Comparison of ENCODE assay signal across 9 cellular contexts in the genomic region with DNA sequence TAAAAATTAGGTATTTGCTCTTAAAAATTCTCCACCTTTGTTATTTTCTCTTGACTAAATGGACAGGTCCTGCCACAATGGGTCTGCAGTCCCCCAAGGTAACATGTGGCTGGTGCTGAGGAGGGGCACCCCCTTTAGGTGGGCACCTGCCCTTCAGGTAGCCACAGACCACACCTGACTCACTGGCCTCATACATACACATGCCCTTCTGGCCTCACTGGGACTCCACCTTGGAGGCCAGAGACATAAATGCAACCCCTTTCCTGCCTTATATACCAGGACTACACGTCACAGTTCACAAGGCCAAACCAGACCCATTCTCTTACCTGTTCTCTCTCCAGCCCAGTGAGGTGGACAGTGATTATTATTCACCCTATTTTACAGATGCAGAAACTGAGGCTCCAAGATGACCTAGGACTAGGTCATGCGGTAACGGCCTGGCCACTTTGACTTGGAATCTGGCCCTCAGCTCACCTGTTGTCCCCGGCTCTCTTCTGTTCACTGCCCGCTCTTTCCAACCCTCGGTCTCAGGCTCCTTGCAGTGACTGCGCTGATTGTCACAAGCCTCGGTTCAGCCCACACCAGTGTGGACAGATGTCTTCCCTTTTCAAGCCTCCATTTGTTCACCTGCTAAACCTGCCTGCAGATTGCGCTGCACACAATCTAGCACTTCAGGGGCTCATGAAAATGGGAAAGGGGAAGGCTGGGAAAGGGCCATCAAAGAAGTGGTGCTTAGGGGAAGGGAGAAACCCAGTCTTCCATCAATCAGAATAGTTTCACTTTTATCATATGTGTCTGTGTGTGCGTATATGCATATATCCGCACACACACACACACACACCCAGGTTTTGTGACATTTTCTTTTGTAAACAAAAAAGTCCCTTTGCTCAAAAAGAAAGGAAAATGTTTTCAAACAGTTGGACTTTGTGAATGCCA.
DNase-seq lines count a peak whose midpoint lies in the region; ATAC-seq and TF ChIP-seq lines count a peak whose summit lies in the region.
"Had no signal": no experiment of that assay in that cellular context is flagged by ENCODE, and none has a peak within 500 bp of the region (broad histone marks: within the 10 kb centered on the region; RNA-seq: fewer than 3 reads in every experiment).

No MANE protein-coding gene starts in this region.

- peaks cover 10% of the 10 kb centered on the region for H3K36me3 Mint-ChIP-seq in T-helper 1 cell treated with Interleukin-12 subunit alpha and Interleukin-12 subunit beta and Interleukin-4 antibody, amounts not matched to agents 30 μg/mL and 1 μg/mL, for 36 hours (ENCODE audit: low read depth)
- H3K36me3 Mint-ChIP-seq in activated T-cell treated with anti-CD3 and anti-CD28 coated beads, Interleukin-2, amount 50 U/mL, for 72 hours (ENCODE audit: insufficient read depth in 2 of 2) = peaks cover 2 to 11% of the 10 kb centered on the region in 2 donors
- H3K36me3 Mint-ChIP-seq in type B pancreatic cell = peaks cover 8% of the 10 kb centered on the region

- H3K9ac ChIP-seq in smooth muscle cell (ENCODE audit: low read depth) = peak overlapping the region; percentile 24

- no peaks in the 10 kb centered on the region for H3F3A ChIP-seq in smooth muscle cell (ENCODE audit: low read depth)

- H3K27me3 Mint-ChIP-seq in T-helper 1 cell treated with Interleukin-12 subunit alpha and Interleukin-12 subunit beta and Interleukin-4 antibody, amounts not matched to agents 30 μg/mL and 1 μg/mL, for 36 hours (ENCODE audit: low read depth) = peaks cover 4% of the 10 kb centered on the region
- no peaks in the 10 kb centered on the region for H3K27me3 Mint-ChIP-seq in activated T-cell treated with anti-CD3 and anti-CD28 coated beads, Interleukin-2, amount 50 U/mL, for 72 hours (ENCODE audit: low read depth)
- no peaks in the 10 kb centered on the region for H3K27me3 Mint-ChIP-seq in type B pancreatic cell

- H3K27me3 ChIP-seq in smooth muscle cell (ENCODE audit: low read depth) = no peaks in the 10 kb centered on the region

- H3K27ac ChIP-seq in smooth muscle cell (ENCODE audit: low read depth) = peak overlapping the region; percentile 88
- H3K27ac ChIP-seq: 22Rv1 had no signal

- no peaks in the 10 kb centered on the region for H3K79me2 ChIP-seq in smooth muscle cell (ENCODE audit: low read depth)

- DNase-seq in T-helper 1 cell (no peak), smooth muscle cell (lab: John Stamatoyannopoulos, UW; ENCODE audit: unreplicated experiment) (no peak), SIG-M5 treated with dmso at 0.1 percent for 504 hours (lab: John Stamatoyannopoulos, UW; ENCODE audit: unreplicated experiment) (no peak), type B pancreatic cell (ENCODE audit: extremely low spot score, unreplicated experiment) (no peak), NCI-H2107 treated with DMSO at 0.1 percent for 48 hours (lab: John Stamatoyannopoulos, UW; ENCODE audit: unreplicated experiment) (no peak)
- DNase-seq in activated T-cell treated with anti-CD3 and anti-CD28 coated beads, Interleukin-2, amount 50 U/mL, for 72 hours = peak in 1 of 2 donors; percentile 28

- H3K9me3 ChIP-seq in smooth muscle cell (replicated peaks; ENCODE audit: low read depth) = peaks cover 3% of the 10 kb centered on the region

- peak overlapping the region; percentile 77 for H3K4me3 Mint-ChIP-seq in T-helper 1 cell treated with Interleukin-12 subunit alpha and Interleukin-12 subunit beta and Interleukin-4 antibody, amounts not matched to agents 30 μg/mL and 1 μg/mL, for 36 hours
- H3K4me3 Mint-ChIP-seq in activated T-cell treated with anti-CD3 and anti-CD28 coated beads, Interleukin-2, amount 50 U/mL, for 72 hours = peak overlapping the region; percentile 76 to 92
- no peak overlapping the region for H3K4me3 Mint-ChIP-seq in type B pancreatic cell

- peak overlapping the region; percentile 34 for H3K4me2 ChIP-seq in smooth muscle cell

- TF ChIP-seq CTCF in smooth muscle cell (IDR thresholded peaks at IDR 0.05; ENCODE audit: borderline replicate concordance, insufficient read depth, poor library complexity, severe bottlenecking) = no peak
- no peak for TF ChIP-seq CTCF in type B pancreatic cell (conservative IDR thresholded peaks at IDR 0.05)

- 97% methylated on average over 11 of the region's 11 CpGs for WGBS in smooth muscle cell (ENCODE audit: low lambda C conversion rate)

- H3K9me3 Mint-ChIP-seq in T-helper 1 cell treated with Interleukin-12 subunit alpha and Interleukin-12 subunit beta and Interleukin-4 antibody, amounts not matched to agents 30 μg/mL and 1 μg/mL, for 36 hours = peaks cover 16% of the 10 kb centered on the region
- H3K9me3 Mint-ChIP-seq in activated T-cell treated with anti-CD3 and anti-CD28 coated beads, Interleukin-2, amount 50 U/mL, for 72 hours = peaks cover 4% of the 10 kb centered on the region in 2 donors
- H3K9me3 Mint-ChIP-seq in type B pancreatic cell = peaks cover 4% of the 10 kb centered on the region

- no peak overlapping the region for H3K4me3 ChIP-seq in smooth muscle cell

- peaks cover 36% of the 10 kb centered on the region for H3K4me1 Mint-ChIP-seq in T-helper 1 cell treated with Interleukin-12 subunit alpha and Interleukin-12 subunit beta and Interleukin-4 antibody, amounts not matched to agents 30 μg/mL and 1 μg/mL, for 36 hours (ENCODE audit: low read depth)
- peaks cover 41% of the 10 kb centered on the region for H3K4me1 Mint-ChIP-seq in activated T-cell treated with anti-CD3 and anti-CD28 coated beads, Interleukin-2, amount 50 U/mL, for 72 hours (ENCODE audit: low read depth)
- peaks cover 11% of the 10 kb centered on the region for H3K4me1 Mint-ChIP-seq in type B pancreatic cell (ENCODE audit: unreplicated experiment)

- H3K4me1 ChIP-seq in smooth muscle cell (ENCODE audit: low read depth) = peaks cover 9% of the 10 kb centered on the region

- H3K27ac Mint-ChIP-seq in T-helper 1 cell treated with Interleukin-12 subunit alpha and Interleukin-12 subunit beta and Interleukin-4 antibody, amounts not matched to agents 30 μg/mL and 1 μg/mL, for 36 hours = peak overlapping the region; percentile 99
- H3K27ac Mint-ChIP-seq in activated T-cell treated with anti-CD3 and anti-CD28 coated beads, Interleukin-2, amount 50 U/mL, for 72 hours = peak overlapping the region; percentile 91
- no peak overlapping the region for H3K27ac Mint-ChIP-seq in type B pancreatic cell

- H4K20me1 ChIP-seq in smooth muscle cell (ENCODE audit: low read depth) = no peaks in the 10 kb centered on the region

- peak; percentile 39 for ATAC-seq in HG03095 (IDR thresholded peaks at IDR 0.05; ENCODE audit: unreplicated experiment)
- peak; percentile 63 to 66 for ATAC-seq in activated T-cell treated with anti-CD3 and anti-CD28 coated beads, Interleukin-2, amount 50 U/mL, for 72 hours (replicated peaks in 1 of 2)

- H2AFZ ChIP-seq in smooth muscle cell (ENCODE audit: low read depth) = no peak overlapping the region

- H3K36me3 ChIP-seq in smooth muscle cell (ENCODE audit: low read depth) = no peaks in the 10 kb centered on the region
